ENCODE assay signal across 18 cellular contexts in the genomic region with DNA sequence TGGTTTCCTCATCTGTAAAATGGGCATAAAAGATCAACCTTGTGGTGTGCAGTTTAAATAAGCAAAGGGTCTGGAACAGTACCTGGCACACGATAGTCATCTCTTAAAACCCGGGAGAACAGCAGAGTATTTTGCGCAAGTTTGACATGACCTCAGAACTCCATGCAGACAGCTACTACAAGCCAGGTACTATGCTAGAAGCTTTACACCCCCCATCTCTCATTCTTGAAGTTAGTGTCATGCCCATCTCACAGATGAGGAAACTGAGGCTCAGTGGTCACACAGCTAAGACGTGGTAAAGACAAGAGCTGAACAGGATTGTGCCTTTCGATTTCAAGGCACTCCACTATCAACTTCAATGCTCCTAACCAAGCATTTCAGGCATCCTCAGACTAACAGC.
DNase-seq lines count a peak whose midpoint lies in the region; ATAC-seq and TF ChIP-seq lines count a peak whose summit lies in the region.
"Had no signal": no experiment of that assay in that cellular context is flagged by ENCODE, and none has a peak within 500 bp of the region (broad histone marks: within the 10 kb centered on the region; RNA-seq: fewer than 3 reads in every experiment).

No MANE protein-coding gene starts in this region.

- no peak for DNase-seq in CD8-positive, alpha-beta T cell
- DNase-seq in T-cell, result no peak
- DNase-seq in endodermal cell, result no peak
- DNase-seq in mucosa of gallbladder (ENCODE audit: low spot score), result no peak
- DNase-seq in NCI-H1105 treated with DMSO at 0.1 percent for 48 hours (lab: John Stamatoyannopoulos, UW), result no peak
- DNase-seq in NCI-H345 (lab: John Stamatoyannopoulos, UW), result no peak
- DNase-seq in activated T-cell treated with anti-CD3 and anti-CD28 coated beads, Interleukin-2, amount 50 U/mL, for 4 hours, result no peak
- DNase-seq: activated gamma-delta T cell, GF-D8, heart left ventricle, MM.1S, NCI-H2029, SHP77 had no signal

- H3K36me3 Mint-ChIP-seq in CD8-positive, alpha-beta T cell, result peaks cover 70% of the 10 kb centered on the region
- H3K36me3 Mint-ChIP-seq in T-cell (peaks cover 34% of the 10 kb centered on the region), endodermal cell (ENCODE audit: low read depth) (peaks cover 16% of the 10 kb centered on the region)
- peaks cover 9% of the 10 kb centered on the region for H3K36me3 Mint-ChIP-seq in activated T-cell treated with anti-CD3 and anti-CD28 coated beads, Interleukin-2, amount 50 U/mL, for 4 hours (ENCODE audit: insufficient read depth)

- no peaks in the 10 kb centered on the region for H3K9me3 Mint-ChIP-seq in CD8-positive, alpha-beta T cell
- no peaks in the 10 kb centered on the region for H3K9me3 Mint-ChIP-seq in T-cell
- no peaks in the 10 kb centered on the region for H3K9me3 Mint-ChIP-seq in endodermal cell
- no peaks in the 10 kb centered on the region for H3K9me3 Mint-ChIP-seq in activated T-cell treated with anti-CD3 and anti-CD28 coated beads, Interleukin-2, amount 50 U/mL, for 4 hours
- H3K9me3 Mint-ChIP-seq: memory B cell had no signal

- no peaks in the 10 kb centered on the region for H3K27me3 ChIP-seq in CD8-positive, alpha-beta T cell (ENCODE audit: insufficient read depth, low read length)
- H3K27me3 ChIP-seq in endodermal cell (ENCODE audit: control insufficient read depth, insufficient read depth, low read length, poor library complexity, severe bottlenecking), result no peaks in the 10 kb centered on the region
- no peaks in the 10 kb centered on the region for H3K27me3 ChIP-seq in rectal smooth muscle tissue (ENCODE audit: control insufficient read depth, insufficient read depth, low read length)
- H3K27me3 ChIP-seq: heart left ventricle had no signal

- H3K9ac ChIP-seq in endodermal cell (ENCODE audit: extremely low read depth, low read length, poor library complexity, severe bottlenecking) (no peak overlapping the region), rectal smooth muscle tissue (ENCODE audit: low read length) (no peak overlapping the region)

- peaks cover 85% of the 10 kb centered on the region for H3K4me1 Mint-ChIP-seq in CD8-positive, alpha-beta T cell (ENCODE audit: low read depth)
- H3K4me1 Mint-ChIP-seq in T-cell (peaks cover 78 to 97% (median 90%) of the 10 kb centered on the region in 3 donors), endodermal cell (peaks cover 24% of the 10 kb centered on the region)
- H3K4me1 Mint-ChIP-seq in activated T-cell treated with anti-CD3 and anti-CD28 coated beads, Interleukin-2, amount 50 U/mL, for 4 hours (ENCODE audit: low read depth), result peaks cover 69% of the 10 kb centered on the region

- ATAC-seq in CD8-positive, alpha-beta T cell, result no peak
- ATAC-seq in T-cell (replicated peaks in 1 of 4), result no peak
- ATAC-seq in activated T-cell treated with anti-CD3 and anti-CD28 coated beads, Interleukin-2, amount 50 U/mL, for 4 hours, result no peak
- ATAC-seq: esophagus mucosa had no signal

- H3K27ac ChIP-seq in CD8-positive, alpha-beta T cell (ENCODE audit: low read depth, low read length), result no peak overlapping the region
- H3K27ac ChIP-seq in endodermal cell (ENCODE audit: low read depth, low read length) (peak overlapping the region; percentile 88), rectal smooth muscle tissue (ENCODE audit: low read depth, low read length) (peak overlapping the region; percentile 79)
- H3K27ac ChIP-seq: coronary artery, VCaP had no signal

- intact Hi-C loops in CD8-positive, alpha-beta T cell (cut with DNase I, micrococcal nuclease), result no loop called here

- peak overlapping the region; percentile 78 for H3K27ac Mint-ChIP-seq in CD8-positive, alpha-beta T cell
- H3K27ac Mint-ChIP-seq in T-cell (peak overlapping the region; percentile 26 to 83), endodermal cell (no peak overlapping the region)

- CTCF ChIA-PET in CD8-positive, alpha-beta T cell (lab: Charles Lee), result interaction anchor here (1.4 to 6.3 kb wide), 6 partner anchors 15 to 255 kb away, joined by 3 to 32 read pairs (median 6); no protein-coding TSS in a partner anchor
- CTCF ChIA-PET in T-cell (lab: Charles Lee), result interaction anchor here in 1 of 2 donors (0.5 kb wide), 1 partner anchor 44 kb away, joined by 3 read pairs; no protein-coding TSS in a partner anchor

- WGBS in endodermal cell (ENCODE audit: insufficient coverage in 1 of 2, insufficient read length in 1 of 2), 2 experiments, result 92 to 94% methylated on average over 5 of the region's 5 CpGs

- TF ChIP-seq CTCF in CD8-positive, alpha-beta T cell (IDR thresholded peaks at IDR 0.05), result no peak
- no peak for TF ChIP-seq CTCF in endodermal cell (conservative IDR thresholded peaks at IDR 0.05)

- H3K4me3 ChIP-seq in CD8-positive, alpha-beta T cell (ENCODE audit: low read depth, low read length), result no peak overlapping the region
- H3K4me3 ChIP-seq in endodermal cell (ENCODE audit: low read length) (no peak overlapping the region), rectal smooth muscle tissue (ENCODE audit: low read length) (no peak overlapping the region)
- H3K4me3 ChIP-seq: coronary artery, heart left ventricle had no signal

- H3K9me3 ChIP-seq in CD8-positive, alpha-beta T cell (ENCODE audit: low read length), result no peaks in the 10 kb centered on the region
- no peaks in the 10 kb centered on the region for H3K9me3 ChIP-seq in endodermal cell (ENCODE audit: control insufficient read depth, low read length)
- H3K9me3 ChIP-seq: heart left ventricle had no signal

- peaks cover 4% of the 10 kb centered on the region for H3K36me3 ChIP-seq in CD8-positive, alpha-beta T cell (ENCODE audit: insufficient read depth, low read length)
- peaks cover 44% of the 10 kb centered on the region for H3K36me3 ChIP-seq in endodermal cell (ENCODE audit: control insufficient read depth, insufficient read depth, low read length)
- no peaks in the 10 kb centered on the region for H3K36me3 ChIP-seq in rectal smooth muscle tissue (ENCODE audit: control insufficient read depth, insufficient read depth, low read length)

- peaks cover 48% of the 10 kb centered on the region for H3K4me1 ChIP-seq in CD8-positive, alpha-beta T cell (ENCODE audit: insufficient read depth, low read length)
- H3K4me1 ChIP-seq in endodermal cell (ENCODE audit: control insufficient read depth, insufficient read depth, low read length) (peaks cover 11% of the 10 kb centered on the region), rectal smooth muscle tissue (ENCODE audit: control insufficient read depth, insufficient read depth, low read length) (peaks cover 44% of the 10 kb centered on the region)

- no peaks in the 10 kb centered on the region for H3K27me3 Mint-ChIP-seq in CD8-positive, alpha-beta T cell (ENCODE audit: low read depth)
- H3K27me3 Mint-ChIP-seq in T-cell (no peaks in the 10 kb centered on the region), endodermal cell (ENCODE audit: insufficient read depth) (no peaks in the 10 kb centered on the region)
- H3K27me3 Mint-ChIP-seq in activated T-cell treated with anti-CD3 and anti-CD28 coated beads, Interleukin-2, amount 50 U/mL, for 4 hours (ENCODE audit: low read depth), result no peaks in the 10 kb centered on the region
- H3K27me3 Mint-ChIP-seq: memory B cell had no signal

- peak overlapping the region; percentile 42 for H3K4me3 Mint-ChIP-seq in CD8-positive, alpha-beta T cell
- H3K4me3 Mint-ChIP-seq in T-cell (peak overlapping the region in 1 of 3 donors; percentile 55), endodermal cell (no peak overlapping the region)
- no peak overlapping the region for H3K4me3 Mint-ChIP-seq in activated T-cell treated with anti-CD3 and anti-CD28 coated beads, Interleukin-2, amount 50 U/mL, for 4 hours
- H3K4me3 Mint-ChIP-seq: memory B cell had no signal

- POLR2A ChIA-PET in CD8-positive, alpha-beta T cell (lab: Charles Lee), result interaction anchor here (0.9 to 1.1 kb wide), 2 partner anchors 65 to 191 kb away, joined by 3 read pairs; a partner anchor contains a TSS
- POLR2A ChIA-PET in T-cell (lab: Charles Lee), result interaction anchor here in 1 of 2 donors (0.6 kb wide), 1 partner anchor 13 kb away, joined by 3 read pairs; no protein-coding TSS in a partner anchor
